Comparison of ENCODE assay signal across 12 cellular contexts in genomic region chr6:166006593-166007301, GRCh38.
DNase-seq lines count a peak whose midpoint lies in the region; ATAC-seq and TF ChIP-seq lines count a peak whose summit lies in the region.
"Had no signal": no experiment of that assay in that cellular context is flagged by ENCODE, and none has a peak within 500 bp of the region (broad histone marks: within the 10 kb centered on the region; RNA-seq: fewer than 3 reads in every experiment).

No MANE protein-coding gene starts in this region.

- WGBS in thymus: 24% methylated on average over 12 of the region's 12 CpGs

- H3K27ac ChIP-seq in lower lobe of right lung (no peak overlapping the region), thymus (ENCODE audit: low read depth) (no peak overlapping the region)

- no peak for ATAC-seq in lower lobe of right lung

- H3K9me3 ChIP-seq in lower lobe of right lung (no peaks in the 10 kb centered on the region), thymus (ENCODE audit: control insufficient read depth) (no peaks in the 10 kb centered on the region)
- H3K9me3 ChIP-seq: testis had no signal

- H3K4me3 ChIP-seq in lower lobe of right lung: peak overlapping the region; percentile 39
- H3K4me3 ChIP-seq in thymus (ENCODE audit: low read length): peak overlapping the region; percentile 41
- H3K4me3 ChIP-seq in H7 (ENCODE audit: insufficient read depth, low read depth, low read length): no peak overlapping the region

- intact Hi-C loops in lower lobe of right lung (cut with DNase I): no loop called here

- peaks cover 21% of the 10 kb centered on the region for H3K4me1 ChIP-seq in lower lobe of right lung
- H3K4me1 ChIP-seq in thymus (ENCODE audit: control insufficient read depth, insufficient read depth, low read length): peaks cover 4% of the 10 kb centered on the region

- H3K27me3 ChIP-seq in lower lobe of right lung (ENCODE audit: low read depth) (peaks cover 68% of the 10 kb centered on the region), thymus (ENCODE audit: control insufficient read depth, insufficient read depth) (peaks cover 50% of the 10 kb centered on the region), H7 (ENCODE audit: control insufficient read depth, insufficient read depth, low read length) (peaks cover 68% of the 10 kb centered on the region)
- H3K27me3 ChIP-seq: testis had no signal

- no peaks in the 10 kb centered on the region for H3K36me3 ChIP-seq in lower lobe of right lung
- no peaks in the 10 kb centered on the region for H3K36me3 ChIP-seq in thymus (ENCODE audit: control insufficient read depth, insufficient read depth)
- H3K36me3 ChIP-seq in H7 (replicated peaks; ENCODE audit: control insufficient read depth, insufficient read depth, low read length): no peaks in the 10 kb centered on the region

- peak; percentile 5 for DNase-seq in NCI-H510A treated with DMSO at 0.1 percent for 48 hours (lab: John Stamatoyannopoulos, UW)
- no peak for DNase-seq in NCI-H510A (lab: John Stamatoyannopoulos, UW)
- peak; percentile 49 for DNase-seq in brain pericyte (ENCODE audit: low read depth, low spot score)
- DNase-seq in lower lobe of right lung: no peak
- no peak for DNase-seq in NCI-H345 treated with DMSO at 0.1 percent for 48 hours (lab: John Stamatoyannopoulos, UW; ENCODE audit: unreplicated experiment)
- no peak for DNase-seq in H7
- no peak for DNase-seq in T1000 (lab: John Stamatoyannopoulos, UW)
- DNase-seq: activated T-cell treated with anti-CD3 and anti-CD28 coated beads, Interleukin-2, amount 50 U/mL, for 48 hours; NCI-H1048; SW 1271 had no signal

- no peak for TF ChIP-seq CTCF in lower lobe of right lung (IDR thresholded peaks at IDR 0.05)

Comparison
In these comparisons a context has a peak if more than half of its experiments do, and no peak if none do; other contexts are left out.
1. DNase-seq: peak in NCI-H510A treated with DMSO at 0.1 percent for 48 hours (single experiment) and brain pericyte (single experiment); none in NCI-H510A (single experiment), lower lobe of right lung (single experiment), NCI-H345 treated with DMSO at 0.1 percent for 48 hours (single experiment), H7 (single experiment) and T1000 (single experiment).